Comparison of ENCODE assay signal across 8 cellular contexts in the genomic region with DNA sequence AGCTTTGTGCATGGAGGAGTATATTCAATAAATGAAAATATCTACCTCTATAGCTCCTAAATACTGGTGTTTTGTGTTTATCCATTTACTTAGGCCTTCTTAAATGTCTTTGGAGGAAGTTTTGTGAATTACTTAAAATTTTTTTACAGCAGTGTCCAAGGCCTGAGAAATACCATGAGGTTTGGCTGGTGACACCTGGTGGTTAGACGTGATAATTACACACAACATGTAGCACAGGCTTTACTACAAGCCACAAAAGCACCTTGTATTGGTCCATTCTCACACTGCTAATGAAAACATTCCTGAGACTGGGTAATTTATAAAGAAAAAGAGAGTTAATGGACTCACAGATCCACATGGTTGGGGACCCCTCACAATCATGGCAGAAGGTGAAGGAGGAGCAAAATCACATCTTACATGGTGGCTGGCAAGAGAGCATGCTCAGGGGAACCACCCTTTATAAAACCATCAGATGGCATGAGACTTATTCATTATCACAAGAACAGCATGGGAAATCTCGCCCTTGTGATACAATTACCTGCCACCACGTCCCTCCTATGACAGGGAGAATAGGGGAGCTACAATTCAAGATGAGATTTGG. TPM values are rescaled to one million over a fixed set of nuclear protein-coding genes. Genes with fewer than 3 reads are reported as not detected.
DNase-seq lines count a peak whose midpoint lies in the region; ATAC-seq, FAIRE-seq and TF ChIP-seq lines count a peak whose summit lies in the region.

No MANE protein-coding gene starts in this region.

- H3K9me3 Mint-ChIP-seq in osteocyte (ENCODE audit: unreplicated experiment) = no peaks in the 10 kb centered on the region

- no peaks in the 10 kb centered on the region for H3K36me3 Mint-ChIP-seq in osteocyte (ENCODE audit: unreplicated experiment)

- H3K4me3 ChIP-seq in foreskin fibroblast (ENCODE audit: low read depth in 1 of 2, low read length in 2 of 2) = no peak overlapping the region

- H3K4me3 Mint-ChIP-seq in osteocyte (ENCODE audit: unreplicated experiment) = no peak overlapping the region

- peak; percentile 70 for FAIRE-seq in D721Med (lab: Jason Lieb, UNC)

- peak; percentile 68 for TF ChIP-seq CTCF in D721Med (IDR thresholded peaks at IDR 0.05; ENCODE audit: insufficient read depth, missing control alignments)
- peak; percentile 57 for TF ChIP-seq CTCF in foreskin fibroblast (IDR thresholded peaks at IDR 0.05; ENCODE audit: low read depth, low read length)
- TF ChIP-seq CTCF in osteocyte (IDR thresholded peaks at IDR 0.05) = peak; percentile 78

- no peak overlapping the region for H3K27ac Mint-ChIP-seq in osteocyte (ENCODE audit: unreplicated experiment)

- H3K4me1 Mint-ChIP-seq in osteocyte (ENCODE audit: unreplicated experiment) = no peaks in the 10 kb centered on the region

- no peak for DNase-seq in D721Med (ENCODE audit: insufficient read length, low spot score)
- peak; percentile 3 for DNase-seq in GM19238 (ENCODE audit: insufficient read length, low spot score)
- DNase-seq in NCI-H446 treated with DMSO at 0.1 percent for 48 hours (lab: John Stamatoyannopoulos, UW) = peak; percentile 25
- DNase-seq in activated T-cell treated with anti-CD3 and anti-CD28 coated beads for 48 hours (ENCODE audit: low read depth) = peak; percentile 15
- peak; percentile 48 to 76 for DNase-seq in foreskin fibroblast
- no peak for DNase-seq in osteocyte (ENCODE audit: extremely low spot score, unreplicated experiment)
- DNase-seq in GF-D8 (lab: John Stamatoyannopoulos, UW) = no peak

- peak; percentile 93 for ATAC-seq in HG03159 (IDR thresholded peaks at IDR 0.05; ENCODE audit: unreplicated experiment)

- peaks cover 35% of the 10 kb centered on the region for H3K27me3 Mint-ChIP-seq in osteocyte (ENCODE audit: unreplicated experiment)

RNA-seq across cellular contexts. Expression of gene HYAL4, which starts 20.6 kb away (rescaled TPM):
- not detected in 2 replicates for total RNA-seq in osteocyte

RNA-seq across cellular contexts. Expression of gene SPAM1, which starts 59.4 kb away (rescaled TPM):
- total RNA-seq in osteocyte = not detected in 2 replicates

Comparison
In these comparisons a context has a peak if more than half of its experiments do, and no peak if none do; other contexts are left out.
1. DNase-seq: peak in GM19238 (single experiment), NCI-H446 treated with DMSO at 0.1 percent for 48 hours (single experiment), activated T-cell treated with anti-CD3 and anti-CD28 coated beads for 48 hours (single experiment) and foreskin fibroblast (2 of 2); none in D721Med (single experiment), osteocyte (single experiment) and GF-D8 (single experiment).
2. Peak in every context shown above with its lines, with median percentiles within 50 percentile points of each other: CTCF ChIP-seq.